ENCODE assay signal across 7 cellular contexts in genomic region chr3:42601898-42602581, GRCh38. TPM values are rescaled to one million over a fixed set of nuclear protein-coding genes. Genes with fewer than 3 reads are reported as not detected.
DNase-seq lines count a peak whose midpoint lies in the region; ATAC-seq, FAIRE-seq and TF ChIP-seq lines count a peak whose summit lies in the region.

No MANE protein-coding gene starts in this region.

- peak overlapping the region; percentile 98 for H3K9ac ChIP-seq in NT2/D1 (ENCODE audit: insufficient read length, low read depth)

- H3K27me3 ChIP-seq in NT2/D1 (ENCODE audit: insufficient read depth, insufficient read length) (no peaks in the 10 kb centered on the region), neutrophil (no peaks in the 10 kb centered on the region), thyroid gland (no peaks in the 10 kb centered on the region)

- intact Hi-C loops in dendritic cell treated with granulocyte-macrophage colony-stimulating factor and Interleukin-4, amounts not matched to agents 40 ng/mL and 50 ng/mL, for 4 days (cut with micrococcal nuclease), result loop anchor here (2.0 to 5.0 kb wide), 3 partner anchors 33 to 640 kb away; partner anchors contain the start of gene ULK4
- intact Hi-C loops in thyroid gland (cut with DNase I), result loop anchor here (10.0 kb wide), 1 partner anchor 143 kb away; no protein-coding TSS in a partner anchor

- peak; percentile 85 for FAIRE-seq in GM19239 (lab: Jason Lieb, UNC)

- DNase-seq in GM19239 (ENCODE audit: insufficient read length, low spot score) (no peak), NT2/D1 (ENCODE audit: low read depth, low spot score) (no peak), thyroid gland (no peak)

- H3K4me1 ChIP-seq in NT2/D1 (ENCODE audit: insufficient read depth, insufficient read length), result no peaks in the 10 kb centered on the region
- H3K4me1 ChIP-seq in neutrophil (ENCODE audit: control insufficient read depth in 1 of 2, insufficient read depth in 1 of 2, low read depth in 1 of 2, low read length in 1 of 2), result peaks cover 21 to 24% of the 10 kb centered on the region in 2 experiments
- peaks cover 11 to 19% of the 10 kb centered on the region in 2 donors for H3K4me1 ChIP-seq in thyroid gland

- no peak for TF ChIP-seq POLR2A in thyroid gland (IDR thresholded peaks at IDR 0.05)

- H3K36me3 ChIP-seq in NT2/D1 (ENCODE audit: insufficient read depth, insufficient read length, low read length) (peaks cover 34% of the 10 kb centered on the region), neutrophil (peaks cover 8% of the 10 kb centered on the region), thyroid gland (no peaks in the 10 kb centered on the region)

- peak overlapping the region; percentile 99 for H3K27ac Mint-ChIP-seq in dendritic cell treated with granulocyte-macrophage colony-stimulating factor and Interleukin-4, amounts not matched to agents 40 ng/mL and 50 ng/mL, for 4 days

- H3K4me1 Mint-ChIP-seq in dendritic cell treated with granulocyte-macrophage colony-stimulating factor and Interleukin-4, amounts not matched to agents 40 ng/mL and 50 ng/mL, for 4 days (ENCODE audit: low read depth), result peaks cover 16% of the 10 kb centered on the region

- H3K4me3 ChIP-seq in NT2/D1 (ENCODE audit: insufficient read length, low read depth) (peak overlapping the region; percentile 86), neutrophil (ENCODE audit: low read depth in 1 of 2, low read length in 1 of 2) (no peak overlapping the region), thyroid gland (replicated peaks in 1 of 3) (peak overlapping the region in 1 of 3 donors; percentile 75)

- 54 to 62% methylated on average over 9 of the region's 9 CpGs for WGBS in thyroid gland, 2 donors

- TF ChIP-seq CTCF in neutrophil (IDR thresholded peaks at IDR 0.05) (no peak), thyroid gland (IDR thresholded peaks at IDR 0.05) (no peak)

- ATAC-seq in GM18511 (IDR thresholded peaks at IDR 0.05; ENCODE audit: unreplicated experiment), result no peak
- ATAC-seq in GM19023 (IDR thresholded peaks at IDR 0.05; ENCODE audit: unreplicated experiment), result no peak

- H3K27ac ChIP-seq in neutrophil, result peak overlapping the region; percentile 98
- peak overlapping the region in 1 of 3 donors; percentile 97 for H3K27ac ChIP-seq in thyroid gland

- H3K9me3 ChIP-seq in NT2/D1 (ENCODE audit: insufficient read depth, low read length), result no peaks in the 10 kb centered on the region
- H3K9me3 ChIP-seq in neutrophil, result no peaks in the 10 kb centered on the region
- H3K9me3 ChIP-seq in thyroid gland, result no peaks in the 10 kb centered on the region

- peak overlapping the region; percentile 89 for H3K4me3 Mint-ChIP-seq in dendritic cell treated with granulocyte-macrophage colony-stimulating factor and Interleukin-4, amounts not matched to agents 40 ng/mL and 50 ng/mL, for 4 days

- H3K9me3 Mint-ChIP-seq in dendritic cell treated with granulocyte-macrophage colony-stimulating factor and Interleukin-4, amounts not matched to agents 40 ng/mL and 50 ng/mL, for 4 days, result no peaks in the 10 kb centered on the region

- no peaks in the 10 kb centered on the region for H3K27me3 Mint-ChIP-seq in dendritic cell treated with granulocyte-macrophage colony-stimulating factor and Interleukin-4, amounts not matched to agents 40 ng/mL and 50 ng/mL, for 4 days

- H3K36me3 Mint-ChIP-seq in dendritic cell treated with granulocyte-macrophage colony-stimulating factor and Interleukin-4, amounts not matched to agents 40 ng/mL and 50 ng/mL, for 4 days (ENCODE audit: low read depth), result peaks cover 43% of the 10 kb centered on the region

RNA-seq across cellular contexts. Expression of gene NKTR, which starts 1.6 kb away (rescaled TPM):
- total RNA-seq in thyroid gland, result 100 to 1,000 TPM; 157 to 383 (median 197) TPM

RNA-seq across cellular contexts. Expression of gene SS18L2, which starts 11.4 kb away (rescaled TPM):
- total RNA-seq in thyroid gland, result 10 to 100 TPM; 16.0 to 54.0 (median 27.9) TPM

RNA-seq across cellular contexts. Expression of gene SEC22C, which starts 20.3 kb away (rescaled TPM):
- total RNA-seq in thyroid gland, result 10 to 100 TPM; 59.9 to 66.4 (median 62.7) TPM

RNA-seq across cellular contexts. Expression of gene ZBTB47, which starts 51.5 kb away (rescaled TPM):
- total RNA-seq in thyroid gland, result 10 to 100 TPM; 33.3 to 44.4 (median 42.0) TPM
